ENCODE assay signal across 10 cellular contexts in genomic region chr1:160629286-160630210, GRCh38. TPM values are rescaled to one million over a fixed set of nuclear protein-coding genes. Genes with fewer than 3 reads are reported as not detected.
A peak's percentile ranks its signal among the peaks of the same experiment; 100 is the strongest.
DNase-seq lines count a peak whose midpoint lies in the region; ATAC-seq lines count a peak whose summit lies in the region.
"Had no signal": no experiment of that assay in that cellular context is flagged by ENCODE, and none has a peak within 500 bp of the region (broad histone marks: within the 10 kb centered on the region; RNA-seq: fewer than 3 reads in every experiment).

No MANE protein-coding gene starts in this region.

- CTCF ChIA-PET in naive thymus-derived CD4-positive, alpha-beta T cell (lab: Charles Lee): interaction anchor here (0.6 to 3.6 kb wide), 12 partner anchors 11 to 205 kb away, joined by 3 to 30 read pairs (median 4); partner anchors contain the start of gene SLAMF1

- H3K27me3 ChIP-seq in BLaER1 treated with 17β-estradiol and CSF1 and Interleukin-3, amounts not matched to agents 10 nM and 100 nM: no peaks in the 10 kb centered on the region
- no peaks in the 10 kb centered on the region for H3K27me3 ChIP-seq in naive thymus-derived CD4-positive, alpha-beta T cell (ENCODE audit: control insufficient read depth in 2 of 2, insufficient read depth in 2 of 2, low read length in 2 of 2)
- no peaks in the 10 kb centered on the region for H3K27me3 ChIP-seq in SJCRH30

- peak; percentile 67 for ATAC-seq in activated naive CD8-positive, alpha-beta T cell treated with anti-CD3 and anti-CD28 coated beads, Interleukin-2, amount 10 ng/mL, durations not matched to agents 7 days and 5 days (ENCODE audit: low read depth)
- peak; percentile 88 for ATAC-seq in naive thymus-derived CD4-positive, alpha-beta T cell
- no peak for ATAC-seq in GM19023 (IDR thresholded peaks at IDR 0.05; ENCODE audit: unreplicated experiment)

- POLR2A ChIA-PET in activated naive CD8-positive, alpha-beta T cell treated with anti-CD3 and anti-CD28 coated beads, Interleukin-2, amount 10 ng/mL, durations not matched to agents 7 days and 5 days (lab: Charles Lee): interaction anchor here (0.9 to 3.3 kb wide), 7 partner anchors 8 to 78 kb away, joined by 3 to 22 read pairs (median 9); partner anchors contain the start of gene SLAMF1
- POLR2A ChIA-PET in naive thymus-derived CD4-positive, alpha-beta T cell (lab: Charles Lee): interaction anchor here (0.6 to 7.8 kb wide), 17 partner anchors 8 to 586 kb away, joined by 3 to 94 read pairs (median 6); partner anchors contain the start of gene SLAMF1

- H3K27ac ChIP-seq in BLaER1 treated with 17β-estradiol and CSF1 and Interleukin-3, amounts not matched to agents 10 nM and 100 nM: peak overlapping the region; percentile 62 to 82 (median 77)
- peak overlapping the region; percentile 95 for H3K27ac ChIP-seq in naive thymus-derived CD4-positive, alpha-beta T cell (ENCODE audit: low read depth, low read length)
- H3K27ac ChIP-seq in SJCRH30: no peak overlapping the region

- peaks cover 0 to 61% (median 8%) of the 10 kb centered on the region in 11 experiments; a peak in 14 of 22 replicates for H3K36me3 ChIP-seq in BLaER1 treated with 17β-estradiol and CSF1 and Interleukin-3, amounts not matched to agents 10 nM and 100 nM
- H3K36me3 ChIP-seq in naive thymus-derived CD4-positive, alpha-beta T cell (ENCODE audit: control insufficient read depth in 2 of 3, insufficient read depth in 3 of 3, low read length in 3 of 3): peaks cover 0 to 8% (median 0%) of the 10 kb centered on the region in 3 experiments
- H3K36me3 ChIP-seq in SJCRH30: no peaks in the 10 kb centered on the region

- no peaks in the 10 kb centered on the region for H3K9me3 Mint-ChIP-seq in activated naive CD8-positive, alpha-beta T cell treated with anti-CD3 and anti-CD28 coated beads, Interleukin-2, amount 10 ng/mL, durations not matched to agents 7 days and 5 days
- H3K9me3 Mint-ChIP-seq in naive thymus-derived CD4-positive, alpha-beta T cell: peaks cover 0 to 10% (median 3%) of the 10 kb centered on the region in 11 donors

- H3K4me3 ChIP-seq in BLaER1 treated with 17β-estradiol and CSF1 and Interleukin-3, amounts not matched to agents 10 nM and 100 nM: peak overlapping the region; percentile 16 to 44 (median 35); a peak in 17 of 20 replicates
- peak overlapping the region; percentile 56 for H3K4me3 ChIP-seq in naive thymus-derived CD4-positive, alpha-beta T cell (ENCODE audit: low read length)
- H3K4me3 ChIP-seq in SJCRH30: no peak overlapping the region

- peak overlapping the region; percentile 97 for H3K27ac Mint-ChIP-seq in activated naive CD8-positive, alpha-beta T cell treated with anti-CD3 and anti-CD28 coated beads, Interleukin-2, amount 10 ng/mL, durations not matched to agents 7 days and 5 days
- peak overlapping the region; percentile 86 to 100 (median 100) for H3K27ac Mint-ChIP-seq in naive thymus-derived CD4-positive, alpha-beta T cell

- peaks cover 86% of the 10 kb centered on the region for H3K4me1 Mint-ChIP-seq in activated naive CD8-positive, alpha-beta T cell treated with anti-CD3 and anti-CD28 coated beads, Interleukin-2, amount 10 ng/mL, durations not matched to agents 7 days and 5 days
- H3K4me1 Mint-ChIP-seq in naive thymus-derived CD4-positive, alpha-beta T cell: peaks cover 72 to 100% (median 97%) of the 10 kb centered on the region in 7 donors

- H3K4me3 Mint-ChIP-seq in activated naive CD8-positive, alpha-beta T cell treated with anti-CD3 and anti-CD28 coated beads, Interleukin-2, amount 10 ng/mL, durations not matched to agents 7 days and 5 days: peak overlapping the region; percentile 75
- peak overlapping the region; percentile 80 to 99 (median 86) for H3K4me3 Mint-ChIP-seq in naive thymus-derived CD4-positive, alpha-beta T cell

- intact Hi-C loops in naive thymus-derived CD4-positive, alpha-beta T cell (cut with micrococcal nuclease): loop anchor here (1.0 to 5.0 kb wide), 10 partner anchors 8 to 323 kb away; partner anchors contain the start of genes ITLN2 (in 1 of the 2) and SLAMF1 (in 1 of the 2)

- H4K20me1 ChIP-seq in BLaER1 treated with 17β-estradiol and CSF1 and Interleukin-3, amounts not matched to agents 10 nM and 100 nM: no peaks in the 10 kb centered on the region

- peaks cover 74% of the 10 kb centered on the region for H3K36me3 Mint-ChIP-seq in activated naive CD8-positive, alpha-beta T cell treated with anti-CD3 and anti-CD28 coated beads, Interleukin-2, amount 10 ng/mL, durations not matched to agents 7 days and 5 days
- peaks cover 11 to 86% (median 45%) of the 10 kb centered on the region in 5 donors for H3K36me3 Mint-ChIP-seq in naive thymus-derived CD4-positive, alpha-beta T cell

- peaks cover 90 to 100% (median 100%) of the 10 kb centered on the region in 10 experiments for H3K4me1 ChIP-seq in BLaER1 treated with 17β-estradiol and CSF1 and Interleukin-3, amounts not matched to agents 10 nM and 100 nM
- H3K4me1 ChIP-seq in naive thymus-derived CD4-positive, alpha-beta T cell (ENCODE audit: control insufficient read depth in 2 of 2, insufficient read depth in 2 of 2, low read length in 2 of 2): peaks cover 95 to 96% of the 10 kb centered on the region in 2 donors
- peaks cover 15% of the 10 kb centered on the region for H3K4me1 ChIP-seq in SJCRH30

- DNase-seq in T-helper 1 cell: peak; percentile 59 to 87 (median 73)
- DNase-seq in activated naive CD8-positive, alpha-beta T cell treated with anti-CD3 and anti-CD28 coated beads, Interleukin-2, amount 10 ng/mL, durations not matched to agents 7 days and 5 days: peak; percentile 70
- peak; percentile 29 to 95 (median 93) for DNase-seq in naive thymus-derived CD4-positive, alpha-beta T cell
- DNase-seq in ureter (ENCODE audit: low spot score): no peak
- no peak for DNase-seq in SJCRH30
- no peak for DNase-seq in NCI-H69 (lab: John Stamatoyannopoulos, UW)

- H3K9ac ChIP-seq in BLaER1 treated with 17β-estradiol and CSF1 and Interleukin-3, amounts not matched to agents 10 nM and 100 nM: peak overlapping the region; percentile 34 to 75 (median 53); a peak in 20 of 22 replicates

- H3K27me3 Mint-ChIP-seq in activated naive CD8-positive, alpha-beta T cell treated with anti-CD3 and anti-CD28 coated beads, Interleukin-2, amount 10 ng/mL, durations not matched to agents 7 days and 5 days: no peaks in the 10 kb centered on the region
- no peaks in the 10 kb centered on the region for H3K27me3 Mint-ChIP-seq in naive thymus-derived CD4-positive, alpha-beta T cell

- H3K4me2 ChIP-seq in BLaER1 treated with 17β-estradiol and CSF1 and Interleukin-3, amounts not matched to agents 10 nM and 100 nM: peak overlapping the region; percentile 66 to 95 (median 86)

- no peaks in the 10 kb centered on the region for H3K9me3 ChIP-seq in BLaER1 treated with 17β-estradiol and CSF1 and Interleukin-3, amounts not matched to agents 10 nM and 100 nM (replicated peaks in 1 of 11)
- no peaks in the 10 kb centered on the region for H3K9me3 ChIP-seq in naive thymus-derived CD4-positive, alpha-beta T cell (ENCODE audit: control insufficient read depth in 2 of 3, low read length in 3 of 3)
- H3K9me3 ChIP-seq in SJCRH30 (replicated peaks): no peaks in the 10 kb centered on the region

RNA-seq across cellular contexts. Expression of gene SLAMF1, which starts 17.3 kb away (rescaled TPM):
- total RNA-seq in activated naive CD8-positive, alpha-beta T cell treated with anti-CD3 and anti-CD28 coated beads, Interleukin-2, amount 10 ng/mL, durations not matched to agents 7 days and 5 days: 10 to 100 TPM; 41.3 to 42.6 TPM
- total RNA-seq in naive thymus-derived CD4-positive, alpha-beta T cell: 10 to 100 TPM; 18.3 to 90.3 (median 31.9) TPM
- polyA plus RNA-seq in naive thymus-derived CD4-positive, alpha-beta T cell: 10 to 100 TPM; 14.6 to 17.4 TPM
- 0.83 TPM for total RNA-seq in ureter
- total RNA-seq in SJCRH30 (2014; rRNA removed; shearing (Covaris generic)): not detected in 2 replicates
- total RNA-seq: NCI-H460 had no signal
- polyA plus RNA-seq: BJ had no signal

RNA-seq across cellular contexts. Expression of gene CD84, which starts 50.3 kb away (rescaled TPM):
- 10 to 100 TPM; 58.5 to 66.8 TPM for total RNA-seq in activated naive CD8-positive, alpha-beta T cell treated with anti-CD3 and anti-CD28 coated beads, Interleukin-2, amount 10 ng/mL, durations not matched to agents 7 days and 5 days
- 10 to 100 TPM; 25.1 to 40.7 (median 32.3) TPM for total RNA-seq in naive thymus-derived CD4-positive, alpha-beta T cell
- polyA plus RNA-seq in naive thymus-derived CD4-positive, alpha-beta T cell: 10 to 100 TPM in 1 of 2 donors, 1 to 10 TPM in 1; 7.4 to 11.3 TPM
- total RNA-seq in ureter: 7.7 TPM
- not detected in 2 replicates for total RNA-seq in SJCRH30 (2014; rRNA removed; shearing (Covaris generic))
- total RNA-seq: NCI-H460 had no signal
- polyA plus RNA-seq: BJ had no signal

Comparison
In these comparisons a context has a peak if more than half of its experiments do, and no peak if none do; other contexts are left out.
1. DNase-seq: peak in T-helper 1 cell (5 of 5), activated naive CD8-positive, alpha-beta T cell treated with anti-CD3 and anti-CD28 coated beads, Interleukin-2, amount 10 ng/mL, durations not matched to agents 7 days and 5 days (single experiment) and naive thymus-derived CD4-positive, alpha-beta T cell (9 of 9); none in ureter (single experiment), SJCRH30 (0 of 2) and NCI-H69 (single experiment).
2. RNA of gene SLAMF1, which starts 17.3 kb away (total RNA-seq): 41.3 to 42.6 TPM in activated naive CD8-positive, alpha-beta T cell treated with anti-CD3 and anti-CD28 coated beads, Interleukin-2, amount 10 ng/mL, durations not matched to agents 7 days and 5 days and 18.3 to 90.3 TPM in naive thymus-derived CD4-positive, alpha-beta T cell; 0.83 TPM in ureter (single experiment) and not detected in SJCRH30; every median in the first group is over 10 times any median in the second.